1 cellular context compared by ENCODE assay signal in the genomic region with DNA sequence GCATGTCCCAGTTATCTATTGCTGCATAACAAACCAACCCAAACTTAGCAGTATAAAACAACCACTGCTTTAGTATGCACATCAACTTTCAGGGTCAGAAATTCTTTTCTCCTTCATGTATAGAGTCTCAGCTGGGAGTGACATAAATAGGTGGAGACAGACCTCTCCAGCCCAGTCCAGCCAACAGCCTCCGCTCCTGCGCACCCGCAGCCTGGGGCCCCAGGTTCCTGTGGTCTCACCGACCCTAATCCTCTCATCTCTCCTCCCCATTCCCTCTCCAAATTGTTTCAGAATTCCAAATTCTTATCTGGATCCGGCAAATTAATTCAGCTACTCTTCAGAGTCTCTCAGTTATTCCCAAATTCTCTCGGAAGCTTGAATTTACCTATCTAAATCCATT.
TF ChIP-seq lines count a peak whose summit lies in the region.

No MANE protein-coding gene starts in this region.

TF ChIP-seq in WTC11, 78 proteins besides CTCF, POLR2A, EP300 and RAD21 (continued from another document):
- TF ChIP-seq ZNF416 (CRISPR knock-in tag; IDR thresholded peaks at IDR 0.05) (no peak), NR1H2 (CRISPR knock-in tag; IDR thresholded peaks at IDR 0.05) (no peak), CREM (CRISPR knock-in tag; IDR thresholded peaks at IDR 0.05) (no peak), NR3C1 (CRISPR knock-in tag; conservative IDR thresholded peaks at IDR 0.05; ENCODE audit: low read depth) (no peak)
- TF ChIP-seq, protein P1, sequence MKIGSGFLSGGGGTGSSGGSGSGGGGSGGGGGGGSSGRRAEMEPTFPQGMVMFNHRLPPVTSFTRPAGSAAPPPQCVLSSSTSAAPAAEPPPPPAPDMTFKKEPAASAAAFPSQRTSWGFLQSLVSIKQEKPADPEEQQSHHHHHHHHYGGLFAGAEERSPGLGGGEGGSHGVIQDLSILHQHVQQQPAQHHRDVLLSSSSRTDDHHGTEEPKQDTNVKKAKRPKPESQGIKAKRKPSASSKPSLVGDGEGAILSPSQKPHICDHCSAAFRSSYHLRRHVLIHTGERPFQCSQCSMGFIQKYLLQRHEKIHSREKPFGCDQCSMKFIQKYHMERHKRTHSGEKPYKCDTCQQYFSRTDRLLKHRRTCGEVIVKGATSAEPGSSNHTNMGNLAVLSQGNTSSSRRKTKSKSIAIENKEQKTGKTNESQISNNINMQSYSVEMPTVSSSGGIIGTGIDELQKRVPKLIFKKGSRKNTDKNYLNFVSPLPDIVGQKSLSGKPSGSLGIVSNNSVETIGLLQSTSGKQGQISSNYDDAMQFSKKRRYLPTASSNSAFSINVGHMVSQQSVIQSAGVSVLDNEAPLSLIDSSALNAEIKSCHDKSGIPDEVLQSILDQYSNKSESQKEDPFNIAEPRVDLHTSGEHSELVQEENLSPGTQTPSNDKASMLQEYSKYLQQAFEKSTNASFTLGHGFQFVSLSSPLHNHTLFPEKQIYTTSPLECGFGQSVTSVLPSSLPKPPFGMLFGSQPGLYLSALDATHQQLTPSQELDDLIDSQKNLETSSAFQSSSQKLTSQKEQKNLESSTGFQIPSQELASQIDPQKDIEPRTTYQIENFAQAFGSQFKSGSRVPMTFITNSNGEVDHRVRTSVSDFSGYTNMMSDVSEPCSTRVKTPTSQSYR (CRISPR knock-in tag; IDR thresholded peaks at IDR 0.05), result no peak
